32 cellular contexts compared by ENCODE assay signal in the genomic region with DNA sequence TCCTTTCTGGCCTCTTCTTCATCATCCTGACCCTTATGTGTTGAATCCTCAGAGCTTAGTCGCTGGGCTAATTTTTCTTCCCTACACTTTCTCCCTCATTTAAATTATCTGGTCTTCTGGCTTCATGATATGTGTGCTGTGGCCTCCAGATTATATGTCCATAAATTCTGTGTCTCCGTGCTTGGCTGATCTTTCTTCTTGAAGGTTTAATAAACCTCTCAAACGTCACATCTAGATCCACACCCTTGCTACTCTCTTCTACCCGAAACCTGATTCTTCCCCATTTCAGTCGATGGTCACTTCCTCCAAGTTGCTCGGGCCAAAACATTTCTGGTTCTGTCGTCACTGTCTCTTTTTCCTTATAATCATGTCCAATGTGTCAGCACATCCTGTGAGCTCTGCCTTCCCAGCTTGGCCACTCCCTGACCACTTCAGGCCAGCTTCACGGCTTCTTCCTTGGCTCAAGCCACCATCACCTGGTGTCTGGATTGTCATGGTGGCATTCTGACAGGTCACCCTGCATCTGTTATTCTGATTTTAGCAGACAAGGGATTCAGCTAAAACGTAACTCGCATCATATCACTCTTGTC. TPM values are rescaled to one million over a fixed set of nuclear protein-coding genes. Genes with fewer than 3 reads are reported as not detected.
DNase-seq lines count a peak whose midpoint lies in the region; ATAC-seq and TF ChIP-seq lines count a peak whose summit lies in the region.
"Had no signal": no experiment of that assay in that cellular context is flagged by ENCODE, and none has a peak within 500 bp of the region (broad histone marks: within the 10 kb centered on the region; RNA-seq: fewer than 3 reads in every experiment).

No MANE protein-coding gene starts in this region.

- peaks cover 0 to 3% of the 10 kb centered on the region in 2 donors for H3K4me1 Mint-ChIP-seq in natural killer cell
- H3K4me1 Mint-ChIP-seq in natural killer cell treated with Interleukin-12 subunit alpha and Interleukin-12 subunit beta and Interleukin-15 and Interleukin-18, amount 100 ng/mL, for 72 hours (ENCODE audit: low read depth in 2 of 2) = no peaks in the 10 kb centered on the region
- H3K4me1 Mint-ChIP-seq: activated CD4-positive, alpha-beta T cell treated with anti-CD3 and anti-CD28 coated beads, Interleukin-2, amount 10 ng/mL, durations not matched to agents 24 days and 14 days; neural crest cell had no signal

- no peaks in the 10 kb centered on the region for H4K20me1 ChIP-seq in MM.1S (ENCODE audit: insufficient read depth, low read length)

- H3K4me2 ChIP-seq in MM.1S (ENCODE audit: low read depth, low read length) = no peak overlapping the region
- H3K4me2 ChIP-seq: PC-9 had no signal

- intact Hi-C loops in natural killer cell (cut with micrococcal nuclease) (no loop called here), heart right ventricle (cut with DNase I) (no loop called here), mucosa of descending colon (cut with DNase I, micrococcal nuclease) (no loop called here)

- H3K27me3 Mint-ChIP-seq in natural killer cell (ENCODE audit: low read depth in 2 of 2) = no peaks in the 10 kb centered on the region
- H3K27me3 Mint-ChIP-seq in natural killer cell treated with Interleukin-12 subunit alpha and Interleukin-12 subunit beta and Interleukin-15 and Interleukin-18, amount 100 ng/mL, for 72 hours = no peaks in the 10 kb centered on the region
- H3K27me3 Mint-ChIP-seq: activated CD4-positive, alpha-beta T cell treated with anti-CD3 and anti-CD28 coated beads, Interleukin-2, amount 10 ng/mL, durations not matched to agents 24 days and 14 days had no signal

- no peaks in the 10 kb centered on the region for H3F3A ChIP-seq in MM.1S (ENCODE audit: insufficient read depth, low read length)

- H3K79me2 ChIP-seq in MM.1S (ENCODE audit: low read length) = no peaks in the 10 kb centered on the region

- H3K4me1 ChIP-seq in heart right ventricle (peaks cover 0 to 19% (median 0%) of the 10 kb centered on the region in 9 donors), mucosa of descending colon (ENCODE audit: low read depth) (no peaks in the 10 kb centered on the region), MM.1S (ENCODE audit: low read length) (no peaks in the 10 kb centered on the region)

- peaks cover 22% of the 10 kb centered on the region for H3K36me3 Mint-ChIP-seq in natural killer cell
- H3K36me3 Mint-ChIP-seq in natural killer cell treated with Interleukin-12 subunit alpha and Interleukin-12 subunit beta and Interleukin-15 and Interleukin-18, amount 100 ng/mL, for 72 hours = peaks cover 11% of the 10 kb centered on the region
- H3K36me3 Mint-ChIP-seq: stimulated activated effector memory CD8-positive, alpha-beta T cell treated with anti-CD3 and anti-CD28 coated beads, Interleukin-12 subunit alpha, Interleukin-12 subunit beta, amount 100 ng/mL, for 72 hours had no signal

- H3K36me3 ChIP-seq in heart right ventricle (peaks cover 0 to 36% (median 0%) of the 10 kb centered on the region in 9 donors), mucosa of descending colon (ENCODE audit: low read depth) (no peaks in the 10 kb centered on the region), MM.1S (replicated peaks; ENCODE audit: insufficient read depth, low read length) (no peaks in the 10 kb centered on the region)

- no peak for TF ChIP-seq CTCF in natural killer cell (IDR thresholded peaks at IDR 0.05)
- no peak for TF ChIP-seq CTCF in heart right ventricle (IDR thresholded peaks at IDR 0.05)
- TF ChIP-seq CTCF in mucosa of descending colon (IDR thresholded peaks at IDR 0.05) = no peak
- TF ChIP-seq CTCF in MM.1S (IDR thresholded peaks at IDR 0.05; ENCODE audit: low read length) = no peak

- ATAC-seq in natural killer cell (peak in 2 of 3 donors; percentile 21 to 37), heart right ventricle (peak in 7 of 8 donors; percentile 26 to 74 (median 44)), mucosa of descending colon (peak; percentile 28)
- ATAC-seq in natural killer cell treated with Interleukin-12 subunit alpha and Interleukin-12 subunit beta and Interleukin-15 and Interleukin-18, amount 100 ng/mL, for 72 hours = no peak
- ATAC-seq: activated naive CD4-positive, alpha-beta T cell treated with anti-CD3 and anti-CD28 coated beads, Interleukin-2, amount 50 U/mL, for 72 hours; esophagus mucosa; GM12878; stimulated activated effector memory CD8-positive, alpha-beta T cell treated with anti-CD3 and anti-CD28 coated beads, Interleukin-12 subunit alpha, Interleukin-12 subunit beta, amount 100 ng/mL, for 72 hours had no signal

- peak overlapping the region in 1 of 2 donors; percentile 6 for H3K27ac Mint-ChIP-seq in natural killer cell
- H3K27ac Mint-ChIP-seq in natural killer cell treated with Interleukin-12 subunit alpha and Interleukin-12 subunit beta and Interleukin-15 and Interleukin-18, amount 100 ng/mL, for 72 hours = no peak overlapping the region
- H3K27ac Mint-ChIP-seq: activated CD4-positive, alpha-beta T cell treated with anti-CD3 and anti-CD28 coated beads, Interleukin-2, amount 10 ng/mL, durations not matched to agents 24 days and 14 days; activated naive CD4-positive, alpha-beta T cell treated with anti-CD3 and anti-CD28 coated beads, Interleukin-2, amount 50 U/mL, for 72 hours; progenitor cell of endocrine pancreas; stimulated activated effector memory CD8-positive, alpha-beta T cell treated with anti-CD3 and anti-CD28 coated beads, Interleukin-12 subunit alpha, Interleukin-12 subunit beta, amount 100 ng/mL, for 72 hours had no signal

- H3K27me3 ChIP-seq in heart right ventricle (peaks cover 0 to 9% (median 0%) of the 10 kb centered on the region in 7 donors), MM.1S (replicated peaks; ENCODE audit: insufficient read depth, low read length) (no peaks in the 10 kb centered on the region)

- no peaks in the 10 kb centered on the region for H3K9me3 Mint-ChIP-seq in natural killer cell
- no peaks in the 10 kb centered on the region for H3K9me3 Mint-ChIP-seq in natural killer cell treated with Interleukin-12 subunit alpha and Interleukin-12 subunit beta and Interleukin-15 and Interleukin-18, amount 100 ng/mL, for 72 hours
- H3K9me3 Mint-ChIP-seq: activated CD4-positive, alpha-beta T cell treated with anti-CD3 and anti-CD28 coated beads, Interleukin-2, amount 10 ng/mL, durations not matched to agents 24 days and 14 days; activated naive CD4-positive, alpha-beta T cell treated with anti-CD3 and anti-CD28 coated beads, Interleukin-2, amount 50 U/mL, for 72 hours; neural crest cell; stimulated activated effector memory CD8-positive, alpha-beta T cell treated with anti-CD3 and anti-CD28 coated beads, Interleukin-12 subunit alpha, Interleukin-12 subunit beta, amount 100 ng/mL, for 72 hours had no signal

- DNase-seq in natural killer cell (no peak), heart right ventricle (peak in 1 of 2 donors; percentile 18), mucosa of descending colon (no peak), MM.1S (no peak), middle frontal gyrus (ENCODE audit: extremely low spot score, low spot score) (no peak), NCI-H1436 (lab: John Stamatoyannopoulos, UW) (no peak)
- DNase-seq in natural killer cell treated with Interleukin-12 subunit alpha and Interleukin-12 subunit beta and Interleukin-15 and Interleukin-18, amount 100 ng/mL, for 72 hours (ENCODE audit: low spot score) = no peak
- no peak for DNase-seq in stimulated activated naive CD4-positive, alpha-beta T cell treated with Interleukin-2 at 50 U/mL for 16 hours (lab: John Stamatoyannopoulos, UW)
- DNase-seq: activated CD4-positive, alpha-beta T cell treated with anti-CD3 and anti-CD28 coated beads, Interleukin-2, amount 10 ng/mL, durations not matched to agents 24 days and 14 days; AML-193; DMS79; effector memory CD4-positive, alpha-beta T cell; kidney; NCI-H187 treated with DMSO at 0.1 percent for 48 hours; NCI-H226; PC-9; SIG-M5; stimulated activated CD4-positive, alpha-beta T cell treated with anti-CD3 and anti-CD28 coated beads, Interleukin-1b, Interleukin-23, amount 100 ng/mL, for 48 hours; T-helper 1 cell had no signal

- 73 to 78% methylated on average over 10 of the region's 10 CpGs for WGBS in heart right ventricle, 2 donors

- no peak overlapping the region for H2AFZ ChIP-seq in MM.1S (ENCODE audit: low read length)
- H2AFZ ChIP-seq: PC-9 had no signal

- no peaks in the 10 kb centered on the region for H3K9me3 ChIP-seq in heart right ventricle
- no peaks in the 10 kb centered on the region for H3K9me3 ChIP-seq in mucosa of descending colon
- H3K9me3 ChIP-seq in MM.1S (replicated peaks; ENCODE audit: insufficient read depth, low read length) = no peaks in the 10 kb centered on the region

- no peak overlapping the region for H3K9ac ChIP-seq in MM.1S (ENCODE audit: low read length)

- no peaks in the 10 kb centered on the region for H3K9me2 ChIP-seq in MM.1S (replicated peaks; ENCODE audit: insufficient read depth, low read length)

- no peak overlapping the region for H3K4me3 Mint-ChIP-seq in natural killer cell
- H3K4me3 Mint-ChIP-seq in natural killer cell treated with Interleukin-12 subunit alpha and Interleukin-12 subunit beta and Interleukin-15 and Interleukin-18, amount 100 ng/mL, for 72 hours = no peak overlapping the region
- H3K4me3 Mint-ChIP-seq: activated CD4-positive, alpha-beta T cell treated with anti-CD3 and anti-CD28 coated beads, Interleukin-2, amount 10 ng/mL, durations not matched to agents 24 days and 14 days; neural crest cell; stimulated activated effector memory CD8-positive, alpha-beta T cell treated with anti-CD3 and anti-CD28 coated beads, Interleukin-12 subunit alpha, Interleukin-12 subunit beta, amount 100 ng/mL, for 72 hours had no signal

- H3K4me3 ChIP-seq in heart right ventricle = no peak overlapping the region
- H3K4me3 ChIP-seq in mucosa of descending colon = no peak overlapping the region
- no peak overlapping the region for H3K4me3 ChIP-seq in MM.1S (ENCODE audit: low read length)
- H3K4me3 ChIP-seq: GM12878, PC-9 had no signal

- H3K27ac ChIP-seq in heart right ventricle (peak overlapping the region in 1 of 10 donors; percentile 85), MM.1S (ENCODE audit: low read length) (no peak overlapping the region)
- H3K27ac ChIP-seq: PC-9, VCaP had no signal

RNA-seq across cellular contexts. Expression of a gene that starts 12.0 kb away (rescaled TPM):
- total RNA-seq in natural killer cell = not detected
- not detected for total RNA-seq in natural killer cell treated with Interleukin-12 subunit alpha and Interleukin-12 subunit beta and Interleukin-15 and Interleukin-18, amount 100 ng/mL, for 72 hours
- not detected for total RNA-seq in heart right ventricle
- not detected for polyA plus RNA-seq in heart right ventricle
- total RNA-seq in mucosa of descending colon = not detected
- total RNA-seq: A172; activated CD4-positive, alpha-beta T cell treated with anti-CD3 and anti-CD28 coated beads, Interleukin-2, amount 10 ng/mL, durations not matched to agents 24 days and 14 days; activated naive CD4-positive, alpha-beta T cell treated with anti-CD3 and anti-CD28 coated beads, Interleukin-2, amount 50 U/mL, for 72 hours; astrocyte; chondrocyte; esophagus mucosa; frontal cortex; GM12878; kidney; mesenteric fat pad; neural crest cell; PC-9; progenitor cell of endocrine pancreas; skeletal muscle tissue had no signal

RNA-seq across cellular contexts. Expression of a gene that starts 29.9 kb away (rescaled TPM):
- total RNA-seq in natural killer cell (10 to 100 TPM; 11.3 to 34.1 (median 11.7) TPM), heart right ventricle (1 to 10 TPM in 5 of 10 donors, under 1 TPM in 5; 0.28 to 6.1 (median 1.0) TPM), mucosa of descending colon (1 to 10 TPM in 1 of 3 donors, under 1 TPM in 2; 0.55 to 1.5 (median 0.89) TPM)
- 1 to 10 TPM; 2.3 to 3.5 TPM for total RNA-seq in natural killer cell treated with Interleukin-12 subunit alpha and Interleukin-12 subunit beta and Interleukin-15 and Interleukin-18, amount 100 ng/mL, for 72 hours
- polyA plus RNA-seq in heart right ventricle = under 1 TPM; 0.37 to 0.68 TPM
- total RNA-seq: PC-9, progenitor cell of endocrine pancreas had no signal

Comparison
In these comparisons a context has a peak if more than half of its experiments do, and no peak if none do; other contexts are left out.
1. ATAC-seq: peak in natural killer cell (2 of 3), heart right ventricle (7 of 8) and mucosa of descending colon (single experiment); none in natural killer cell treated with Interleukin-12 subunit alpha and Interleukin-12 subunit beta and Interleukin-15 and Interleukin-18, amount 100 ng/mL, for 72 hours (0 of 2).